ENCODE assay signal across 1 cellular context in the genomic region with DNA sequence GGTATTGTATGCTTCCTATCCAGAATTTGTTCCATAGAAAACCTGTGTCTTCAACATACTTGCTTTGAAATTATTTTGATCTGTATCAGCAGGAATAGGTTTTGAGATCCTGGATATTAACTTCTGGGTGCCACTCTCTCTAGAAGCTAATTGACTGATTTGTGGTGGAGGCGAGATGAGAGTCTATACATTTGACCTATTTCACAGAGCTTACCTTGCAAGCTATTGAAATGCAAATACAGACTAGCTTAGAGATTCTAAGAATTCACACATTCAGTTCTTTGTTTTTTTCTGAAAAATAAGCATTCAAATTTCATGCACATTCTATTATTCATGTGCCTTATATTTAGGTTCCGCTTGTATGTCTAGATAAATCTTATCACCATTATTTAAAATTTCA.
TF ChIP-seq lines count a peak whose summit lies in the region.

No MANE protein-coding gene starts in this region.

TF ChIP-seq in A549, 52 proteins besides CTCF, POLR2A, EP300 and RAD21 (continued from another document):
- TF ChIP-seq HES2 (IDR thresholded peaks at IDR 0.05): no peak
- TF ChIP-seq SREBF2 (IDR thresholded peaks at IDR 0.05): no peak
- no peak for TF ChIP-seq RCOR1 (IDR thresholded peaks at IDR 0.05; ENCODE audit: low read depth, low read length)
- TF ChIP-seq, protein P1, sequence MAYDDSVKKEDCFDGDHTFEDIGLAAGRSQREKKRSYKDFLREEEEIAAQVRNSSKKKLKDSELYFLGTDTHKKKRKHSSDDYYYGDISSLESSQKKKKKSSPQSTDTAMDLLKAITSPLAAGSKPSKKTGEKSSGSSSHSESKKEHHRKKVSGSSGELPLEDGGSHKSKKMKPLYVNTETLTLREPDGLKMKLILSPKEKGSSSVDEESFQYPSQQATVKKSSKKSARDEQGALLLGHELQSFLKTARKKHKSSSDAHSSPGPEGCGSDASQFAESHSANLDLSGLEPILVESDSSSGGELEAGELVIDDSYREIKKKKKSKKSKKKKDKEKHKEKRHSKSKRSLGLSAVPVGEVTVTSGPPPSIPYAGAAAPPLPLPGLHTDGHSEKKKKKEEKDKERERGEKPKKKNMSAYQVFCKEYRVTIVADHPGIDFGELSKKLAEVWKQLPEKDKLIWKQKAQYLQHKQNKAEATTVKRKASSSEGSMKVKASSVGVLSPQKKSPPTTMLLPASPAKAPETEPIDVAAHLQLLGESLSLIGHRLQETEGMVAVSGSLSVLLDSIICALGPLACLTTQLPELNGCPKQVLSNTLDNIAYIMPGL (CRISPR knock-in tag; IDR thresholded peaks at IDR 0.05; ENCODE audit: borderline replicate concordance): no peak
- TF ChIP-seq, protein P2, sequence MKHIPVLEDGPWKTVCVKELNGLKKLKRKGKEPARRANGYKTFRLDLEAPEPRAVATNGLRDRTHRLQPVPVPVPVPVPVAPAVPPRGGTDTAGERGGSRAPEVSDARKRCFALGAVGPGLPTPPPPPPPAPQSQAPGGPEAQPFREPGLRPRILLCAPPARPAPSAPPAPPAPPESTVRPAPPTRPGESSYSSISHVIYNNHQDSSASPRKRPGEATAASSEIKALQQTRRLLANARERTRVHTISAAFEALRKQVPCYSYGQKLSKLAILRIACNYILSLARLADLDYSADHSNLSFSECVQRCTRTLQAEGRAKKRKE (CRISPR knock-in tag; IDR thresholded peaks at IDR 0.05; ENCODE audit: low read depth): no peak
- TF ChIP-seq RARB (CRISPR knock-in tag; IDR thresholded peaks at IDR 0.05): no peak
- no peak for TF ChIP-seq HDAC2 (IDR thresholded peaks at IDR 0.05)
- TF ChIP-seq ESRRA (IDR thresholded peaks at IDR 0.05; ENCODE audit: borderline replicate concordance, low read length): no peak
- no peak for TF ChIP-seq KDM5A (IDR thresholded peaks at IDR 0.05)
- no peak for TF ChIP-seq CEBPB (IDR thresholded peaks at IDR 0.05)
- TF ChIP-seq, protein P3, sequence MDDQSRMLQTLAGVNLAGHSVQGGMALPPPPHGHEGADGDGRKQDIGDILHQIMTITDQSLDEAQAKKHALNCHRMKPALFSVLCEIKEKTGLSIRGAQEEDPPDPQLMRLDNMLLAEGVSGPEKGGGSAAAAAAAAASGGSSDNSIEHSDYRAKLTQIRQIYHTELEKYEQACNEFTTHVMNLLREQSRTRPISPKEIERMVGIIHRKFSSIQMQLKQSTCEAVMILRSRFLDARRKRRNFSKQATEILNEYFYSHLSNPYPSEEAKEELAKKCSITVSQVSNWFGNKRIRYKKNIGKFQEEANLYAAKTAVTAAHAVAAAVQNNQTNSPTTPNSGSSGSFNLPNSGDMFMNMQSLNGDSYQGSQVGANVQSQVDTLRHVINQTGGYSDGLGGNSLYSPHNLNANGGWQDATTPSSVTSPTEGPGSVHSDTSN (IDR thresholded peaks at IDR 0.05): no peak
- TF ChIP-seq, protein P4, sequence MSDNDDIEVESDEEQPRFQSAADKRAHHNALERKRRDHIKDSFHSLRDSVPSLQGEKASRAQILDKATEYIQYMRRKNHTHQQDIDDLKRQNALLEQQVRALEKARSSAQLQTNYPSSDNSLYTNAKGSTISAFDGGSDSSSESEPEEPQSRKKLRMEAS (IDR thresholded peaks at IDR 0.05): no peak
- TF ChIP-seq HOXB5 (CRISPR knock-in tag; IDR thresholded peaks at IDR 0.05): no peak
